Comparison of ENCODE assay signal across 1 cellular context in the genomic region with DNA sequence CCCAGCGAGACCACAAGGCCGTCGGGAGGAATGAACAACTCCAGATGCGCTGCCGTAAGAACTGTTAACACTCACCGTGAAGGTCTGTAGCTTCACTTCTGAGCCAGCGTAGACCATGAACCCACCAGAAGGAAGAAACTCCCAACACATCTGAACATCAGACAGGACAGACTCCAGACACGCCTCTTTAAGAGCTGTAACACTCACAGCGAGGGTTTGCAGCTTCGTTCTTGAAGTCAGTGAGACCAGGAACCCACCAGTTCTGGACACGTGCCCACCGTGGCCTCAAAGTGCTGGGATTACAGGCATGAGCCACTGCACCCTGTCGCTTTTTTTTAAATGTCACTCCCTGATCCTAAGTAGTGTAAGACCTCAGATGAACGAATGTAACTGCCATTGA.
TF ChIP-seq lines count a peak whose summit lies in the region.

No MANE protein-coding gene starts in this region.

TF ChIP-seq in K562, 482 proteins besides CTCF, POLR2A, EP300 and RAD21:
- TF ChIP-seq HIVEP1 (CRISPR knock-in tag; IDR thresholded peaks at IDR 0.05): no peak
- TF ChIP-seq, protein P1, sequence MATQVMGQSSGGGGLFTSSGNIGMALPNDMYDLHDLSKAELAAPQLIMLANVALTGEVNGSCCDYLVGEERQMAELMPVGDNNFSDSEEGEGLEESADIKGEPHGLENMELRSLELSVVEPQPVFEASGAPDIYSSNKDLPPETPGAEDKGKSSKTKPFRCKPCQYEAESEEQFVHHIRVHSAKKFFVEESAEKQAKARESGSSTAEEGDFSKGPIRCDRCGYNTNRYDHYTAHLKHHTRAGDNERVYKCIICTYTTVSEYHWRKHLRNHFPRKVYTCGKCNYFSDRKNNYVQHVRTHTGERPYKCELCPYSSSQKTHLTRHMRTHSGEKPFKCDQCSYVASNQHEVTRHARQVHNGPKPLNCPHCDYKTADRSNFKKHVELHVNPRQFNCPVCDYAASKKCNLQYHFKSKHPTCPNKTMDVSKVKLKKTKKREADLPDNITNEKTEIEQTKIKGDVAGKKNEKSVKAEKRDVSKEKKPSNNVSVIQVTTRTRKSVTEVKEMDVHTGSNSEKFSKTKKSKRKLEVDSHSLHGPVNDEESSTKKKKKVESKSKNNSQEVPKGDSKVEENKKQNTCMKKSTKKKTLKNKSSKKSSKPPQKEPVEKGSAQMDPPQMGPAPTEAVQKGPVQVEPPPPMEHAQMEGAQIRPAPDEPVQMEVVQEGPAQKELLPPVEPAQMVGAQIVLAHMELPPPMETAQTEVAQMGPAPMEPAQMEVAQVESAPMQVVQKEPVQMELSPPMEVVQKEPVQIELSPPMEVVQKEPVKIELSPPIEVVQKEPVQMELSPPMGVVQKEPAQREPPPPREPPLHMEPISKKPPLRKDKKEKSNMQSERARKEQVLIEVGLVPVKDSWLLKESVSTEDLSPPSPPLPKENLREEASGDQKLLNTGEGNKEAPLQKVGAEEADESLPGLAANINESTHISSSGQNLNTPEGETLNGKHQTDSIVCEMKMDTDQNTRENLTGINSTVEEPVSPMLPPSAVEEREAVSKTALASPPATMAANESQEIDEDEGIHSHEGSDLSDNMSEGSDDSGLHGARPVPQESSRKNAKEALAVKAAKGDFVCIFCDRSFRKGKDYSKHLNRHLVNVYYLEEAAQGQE (CRISPR knock-in tag; IDR thresholded peaks at IDR 0.05; ENCODE audit: low read depth): no peak
- no peak for TF ChIP-seq HDAC2 (IDR thresholded peaks at IDR 0.05)
- TF ChIP-seq TSC22D4 (tag; IDR thresholded peaks at IDR 0.05): no peak
- no peak for TF ChIP-seq SIX5 (IDR thresholded peaks at IDR 0.05; ENCODE audit: borderline replicate concordance in 1 of 2, insufficient read depth in 1 of 2, low read depth in 1 of 2, low read length in 2 of 2)
- no peak for TF ChIP-seq ZNF165 (CRISPR knock-in tag; IDR thresholded peaks at IDR 0.05; ENCODE audit: borderline replicate concordance)
- TF ChIP-seq POLR3A (IDR thresholded peaks at IDR 0.05; ENCODE audit: borderline replicate concordance, extremely low read depth, insufficient read depth, insufficient read length): no peak
- no peak for TF ChIP-seq IRF2 (CRISPR knock-in tag; IDR thresholded peaks at IDR 0.05)
- TF ChIP-seq, protein P2, sequence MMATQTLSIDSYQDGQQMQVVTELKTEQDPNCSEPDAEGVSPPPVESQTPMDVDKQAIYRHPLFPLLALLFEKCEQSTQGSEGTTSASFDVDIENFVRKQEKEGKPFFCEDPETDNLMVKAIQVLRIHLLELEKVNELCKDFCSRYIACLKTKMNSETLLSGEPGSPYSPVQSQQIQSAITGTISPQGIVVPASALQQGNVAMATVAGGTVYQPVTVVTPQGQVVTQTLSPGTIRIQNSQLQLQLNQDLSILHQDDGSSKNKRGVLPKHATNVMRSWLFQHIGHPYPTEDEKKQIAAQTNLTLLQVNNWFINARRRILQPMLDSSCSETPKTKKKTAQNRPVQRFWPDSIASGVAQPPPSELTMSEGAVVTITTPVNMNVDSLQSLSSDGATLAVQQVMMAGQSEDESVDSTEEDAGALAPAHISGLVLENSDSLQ (IDR thresholded peaks at IDR 0.05): no peak
- no peak for TF ChIP-seq PHTF2 (CRISPR knock-in tag; IDR thresholded peaks at IDR 0.05)
- TF ChIP-seq, protein P3, sequence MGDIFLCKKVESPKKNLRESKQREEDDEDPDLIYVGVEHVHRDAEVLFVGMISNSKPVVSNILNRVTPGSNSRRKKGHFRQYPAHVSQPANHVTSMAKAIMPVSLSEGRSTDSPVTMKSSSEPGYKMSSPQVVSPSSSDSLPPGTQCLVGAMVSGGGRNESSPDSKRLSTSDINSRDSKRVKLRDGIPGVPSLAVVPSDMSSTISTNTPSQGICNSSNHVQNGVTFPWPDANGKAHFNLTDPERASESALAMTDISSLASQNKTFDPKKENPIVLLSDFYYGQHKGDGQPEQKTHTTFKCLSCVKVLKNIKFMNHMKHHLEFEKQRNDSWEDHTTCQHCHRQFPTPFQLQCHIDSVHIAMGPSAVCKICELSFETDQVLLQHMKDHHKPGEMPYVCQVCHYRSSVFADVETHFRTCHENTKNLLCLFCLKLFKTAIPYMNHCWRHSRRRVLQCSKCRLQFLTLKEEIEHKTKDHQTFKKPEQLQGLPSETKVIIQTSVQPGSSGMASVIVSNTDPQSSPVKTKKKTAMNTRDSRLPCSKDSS (IDR thresholded peaks at IDR 0.05; ENCODE audit: low read depth, partially characterized antibody): no peak
- TF ChIP-seq TCF7L2 (IDR thresholded peaks at IDR 0.05; ENCODE audit: low read depth, low read length): no peak
- TF ChIP-seq, protein P4, sequence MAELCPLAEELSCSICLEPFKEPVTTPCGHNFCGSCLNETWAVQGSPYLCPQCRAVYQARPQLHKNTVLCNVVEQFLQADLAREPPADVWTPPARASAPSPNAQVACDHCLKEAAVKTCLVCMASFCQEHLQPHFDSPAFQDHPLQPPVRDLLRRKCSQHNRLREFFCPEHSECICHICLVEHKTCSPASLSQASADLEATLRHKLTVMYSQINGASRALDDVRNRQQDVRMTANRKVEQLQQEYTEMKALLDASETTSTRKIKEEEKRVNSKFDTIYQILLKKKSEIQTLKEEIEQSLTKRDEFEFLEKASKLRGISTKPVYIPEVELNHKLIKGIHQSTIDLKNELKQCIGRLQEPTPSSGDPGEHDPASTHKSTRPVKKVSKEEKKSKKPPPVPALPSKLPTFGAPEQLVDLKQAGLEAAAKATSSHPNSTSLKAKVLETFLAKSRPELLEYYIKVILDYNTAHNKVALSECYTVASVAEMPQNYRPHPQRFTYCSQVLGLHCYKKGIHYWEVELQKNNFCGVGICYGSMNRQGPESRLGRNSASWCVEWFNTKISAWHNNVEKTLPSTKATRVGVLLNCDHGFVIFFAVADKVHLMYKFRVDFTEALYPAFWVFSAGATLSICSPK (IDR thresholded peaks at IDR 0.05; ENCODE audit: borderline replicate concordance): no peak
- TF ChIP-seq MCM5 (IDR thresholded peaks at IDR 0.05; ENCODE audit: low read depth): no peak
- TF ChIP-seq, protein P5, sequence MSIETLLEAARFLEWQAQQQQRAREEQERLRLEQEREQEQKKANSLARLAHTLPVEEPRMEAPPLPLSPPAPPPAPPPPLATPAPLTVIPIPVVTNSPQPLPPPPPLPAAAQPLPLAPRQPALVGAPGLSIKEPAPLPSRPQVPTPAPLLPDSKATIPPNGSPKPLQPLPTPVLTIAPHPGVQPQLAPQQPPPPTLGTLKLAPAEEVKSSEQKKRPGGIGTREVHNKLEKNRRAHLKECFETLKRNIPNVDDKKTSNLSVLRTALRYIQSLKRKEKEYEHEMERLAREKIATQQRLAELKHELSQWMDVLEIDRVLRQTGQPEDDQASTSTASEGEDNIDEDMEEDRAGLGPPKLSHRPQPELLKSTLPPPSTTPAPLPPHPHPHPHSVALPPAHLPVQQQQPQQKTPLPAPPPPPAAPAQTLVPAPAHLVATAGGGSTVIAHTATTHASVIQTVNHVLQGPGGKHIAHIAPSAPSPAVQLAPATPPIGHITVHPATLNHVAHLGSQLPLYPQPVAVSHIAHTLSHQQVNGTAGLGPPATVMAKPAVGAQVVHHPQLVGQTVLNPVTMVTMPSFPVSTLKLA (conservative IDR thresholded peaks at IDR 0.05): no peak
- TF ChIP-seq PRPF4 (IDR thresholded peaks at IDR 0.05; ENCODE audit: insufficient read depth, low read depth, low read length, poor library complexity, severe bottlenecking): no peak
TF ChIP-seq in K562: peak in this region for 0.
